ENCODE assay signal across 1 cellular context in genomic region chr10:29811751-29812427, GRCh38.
TF ChIP-seq lines count a peak whose summit lies in the region.

No MANE protein-coding gene starts in this region.

TF ChIP-seq in GM12878, 131 proteins besides CTCF, POLR2A, EP300 and RAD21 (continued from another document):
- TF ChIP-seq NKRF (conservative IDR thresholded peaks at IDR 0.05) (no peak), PBX3 (IDR thresholded peaks at IDR 0.05; ENCODE audit: insufficient replicate concordance, low read depth, low read length) (no peak), ZSCAN29 (IDR thresholded peaks at IDR 0.05) (no peak), GATAD2B (conservative IDR thresholded peaks at IDR 0.05; ENCODE audit: low read depth) (no peak)
